ENCODE assay signal across 8 cellular contexts in genomic region chr1:168263130-168263529, GRCh38.
"Had no signal": no experiment of that assay in that cellular context is flagged by ENCODE, and none has a peak within 500 bp of the region (broad histone marks: within the 10 kb centered on the region; RNA-seq: fewer than 3 reads in every experiment).

No MANE protein-coding gene starts in this region.

- DNase-seq: GDM1, GF-D8 had no signal

- ATAC-seq: GM12878 had no signal

- FAIRE-seq: G401.6, GM12878, GM12891, GM12892, GM18507, GM19239 had no signal

- H3K4me3 ChIP-seq: GM12878 had no signal
